8 cellular contexts compared by ENCODE assay signal in genomic region chr3:12797124-12797891, GRCh38. TPM values are rescaled to one million over a fixed set of nuclear protein-coding genes. Genes with fewer than 3 reads are reported as not detected.
DNase-seq lines count a peak whose midpoint lies in the region; ATAC-seq, FAIRE-seq and TF ChIP-seq lines count a peak whose summit lies in the region.

No MANE protein-coding gene starts in this region.

- H3K4me1 ChIP-seq in BLaER1 treated with 17β-estradiol and CSF1 and Interleukin-3, amounts not matched to agents 10 nM and 100 nM = peaks cover 6 to 35% (median 20%) of the 10 kb centered on the region in 10 experiments
- H3K4me1 ChIP-seq in NT2/D1 (ENCODE audit: insufficient read depth, insufficient read length) = peaks cover 6% of the 10 kb centered on the region
- peaks cover 2% of the 10 kb centered on the region for H3K4me1 ChIP-seq in ovary (ENCODE audit: insufficient read depth)

- no peak for FAIRE-seq in H54 (lab: Jason Lieb, UNC)

- H3K4me2 ChIP-seq in BLaER1 treated with 17β-estradiol and CSF1 and Interleukin-3, amounts not matched to agents 10 nM and 100 nM = peak overlapping the region in 10 of 11 experiments; percentile 91 to 99 (median 94); a peak in 17 of 22 replicates

- H3K27me3 ChIP-seq in BLaER1 treated with 17β-estradiol and CSF1 and Interleukin-3, amounts not matched to agents 10 nM and 100 nM = peaks cover 0 to 12% (median 0%) of the 10 kb centered on the region in 11 experiments; a peak in 6 of 22 replicates
- H3K27me3 ChIP-seq in NT2/D1 (ENCODE audit: insufficient read depth, insufficient read length) (no peaks in the 10 kb centered on the region), ovary (no peaks in the 10 kb centered on the region)

- DNase-seq in NT2/D1 (ENCODE audit: low read depth, low spot score) (no peak), fibroblast of villous mesenchyme (ENCODE audit: low read depth) (no peak), ovary (peak in 3 of 5 donors; percentile 38 to 55 (median 39)), H54 (ENCODE audit: insufficient read length, low spot score) (no peak), NCI-H187 treated with DMSO at 0.1 percent for 48 hours (lab: John Stamatoyannopoulos, UW) (no peak)

- H4K20me1 ChIP-seq in BLaER1 treated with 17β-estradiol and CSF1 and Interleukin-3, amounts not matched to agents 10 nM and 100 nM = peaks cover 0 to 8% (median 0%) of the 10 kb centered on the region in 11 experiments; a peak in 1 of 22 replicates

- H3K9me3 ChIP-seq in BLaER1 treated with 17β-estradiol and CSF1 and Interleukin-3, amounts not matched to agents 10 nM and 100 nM (replicated peaks in 1 of 11) = no peaks in the 10 kb centered on the region
- H3K9me3 ChIP-seq in NT2/D1 (ENCODE audit: insufficient read depth, low read length) = no peaks in the 10 kb centered on the region
- H3K9me3 ChIP-seq in ovary = no peaks in the 10 kb centered on the region

- WGBS in ovary, 3 donors = 31 to 37% (median 32%) methylated on average over 17 of the region's 17 CpGs

- peak overlapping the region in 2 of 11 experiments; percentile 72 to 74; a peak in 6 of 22 replicates for H3K9ac ChIP-seq in BLaER1 treated with 17β-estradiol and CSF1 and Interleukin-3, amounts not matched to agents 10 nM and 100 nM
- peak overlapping the region; percentile 87 for H3K9ac ChIP-seq in NT2/D1 (ENCODE audit: insufficient read length, low read depth)

- TF ChIP-seq CTCF in fibroblast of villous mesenchyme (IDR thresholded peaks at IDR 0.05; ENCODE audit: insufficient read depth, low read depth, low read length) = no peak
- TF ChIP-seq CTCF in ovary (IDR thresholded peaks at IDR 0.05) = no peak

- intact Hi-C loops in ovary (cut with DNase I) = no loop called here

- peak overlapping the region in 1 of 11 experiments; percentile 80; a peak in 1 of 22 replicates for H3K27ac ChIP-seq in BLaER1 treated with 17β-estradiol and CSF1 and Interleukin-3, amounts not matched to agents 10 nM and 100 nM
- H3K27ac ChIP-seq in ovary = peak overlapping the region; percentile 79 to 94

- TF ChIP-seq EP300 in ovary (IDR thresholded peaks at IDR 0.05) = no peak

- no peak for TF ChIP-seq POLR2A in ovary (IDR thresholded peaks at IDR 0.05)
- no peak for TF ChIP-seq POLR2A in H54 (IDR thresholded peaks at IDR 0.05; ENCODE audit: low read depth, low read length)

- no peak for ATAC-seq in HG02840 (IDR thresholded peaks at IDR 0.05; ENCODE audit: low FRiP score, unreplicated experiment)
- ATAC-seq in GM21515 (IDR thresholded peaks at IDR 0.05; ENCODE audit: unreplicated experiment) = no peak

- no peaks in the 10 kb centered on the region for H3K36me3 ChIP-seq in BLaER1 treated with 17β-estradiol and CSF1 and Interleukin-3, amounts not matched to agents 10 nM and 100 nM
- H3K36me3 ChIP-seq in NT2/D1 (ENCODE audit: insufficient read depth, insufficient read length, low read length) = no peaks in the 10 kb centered on the region
- H3K36me3 ChIP-seq in ovary = no peaks in the 10 kb centered on the region

- H3K4me3 ChIP-seq in BLaER1 treated with 17β-estradiol and CSF1 and Interleukin-3, amounts not matched to agents 10 nM and 100 nM = peak overlapping the region in 7 of 10 experiments; percentile 62 to 72 (median 69); a peak in 9 of 20 replicates
- H3K4me3 ChIP-seq in NT2/D1 (ENCODE audit: insufficient read length, low read depth) = peak overlapping the region; percentile 84
- H3K4me3 ChIP-seq in fibroblast of villous mesenchyme (ENCODE audit: low read depth, low read length) = peak overlapping the region; percentile 67
- H3K4me3 ChIP-seq in ovary = peak overlapping the region; percentile 68

RNA-seq across cellular contexts. Expression of gene CAND2, which starts 0.8 kb away (rescaled TPM):
- total RNA-seq in fibroblast of villous mesenchyme = 4.7 and 6.1 TPM in 2 replicates
- 10 to 100 TPM; 11.4 to 25.1 (median 17.6) TPM for total RNA-seq in ovary
- polyA plus RNA-seq in ovary = 1 to 10 TPM; 3.5 to 6.3 TPM

RNA-seq across cellular contexts. Expression of gene TMEM40, which starts 38.2 kb away (rescaled TPM):
- under 0.01 TPM in 1 of 2 replicates, not detected in the other for total RNA-seq in fibroblast of villous mesenchyme
- total RNA-seq in ovary = under 1 TPM in 1 of 7 donors, not detected in 6; 0.80 TPM
- polyA plus RNA-seq in ovary = under 1 TPM; 0.11 to 0.20 TPM

RNA-seq across cellular contexts. Expression of gene RPL32, which starts 44.1 kb away (rescaled TPM):
- total RNA-seq in fibroblast of villous mesenchyme (409 and 739 TPM in 2 replicates), ovary (1,000 to 10,000 TPM; 1,975 to 3,878 (median 2,959) TPM)
- 1,000 to 10,000 TPM; 4,745 to 7,414 TPM for polyA plus RNA-seq in ovary

Comparison
In these comparisons a context has a peak if more than half of its experiments do, and no peak if none do; other contexts are left out.
1. DNase-seq: peak in ovary (3 of 5); none in NT2/D1 (single experiment), fibroblast of villous mesenchyme (single experiment), H54 (single experiment) and NCI-H187 treated with DMSO at 0.1 percent for 48 hours (single experiment).
2. Peak in every context shown above with its lines, with median percentiles within 50 percentile points of each other: H3K4me3 ChIP-seq.